17 cellular contexts compared by ENCODE assay signal in genomic region chr16:30667361-30667905, GRCh38.
"Had no signal": no experiment of that assay in that cellular context is flagged by ENCODE, and none has a peak within 500 bp of the region (broad histone marks: within the 10 kb centered on the region; RNA-seq: fewer than 3 reads in every experiment).

No MANE protein-coding gene starts in this region.

- DNase-seq: activated CD4-positive, CD25-positive, alpha-beta regulatory T cell treated with anti-CD3 and anti-CD28 coated beads, Interleukin-2, amount 50 U/mL, for 72 hours; activated effector memory CD4-positive, alpha-beta T cell treated with Interleukin-2 at 50 U/mL for 16 hours; activated T-cell treated with anti-CD3 and anti-CD28 coated beads, Interleukin-2, amount 50 U/mL, for 1 hour; aorta; cerebellar nuclear complex; effector memory CD8-positive, alpha-beta T cell; gastrocnemius medialis; heart right ventricle; left cardiac atrium; lower lobe of right lung; nucleus accumbens; stimulated activated CD4-positive, alpha-beta T cell treated with anti-CD3 and anti-CD28 coated beads, Interleukin-4, amount 100 ng/mL, for 24 hours; stomach; testis had no signal

- H3K9me3 Mint-ChIP-seq: dendritic cell treated with granulocyte-macrophage colony-stimulating factor and Interleukin-4, amounts not matched to agents 40 ng/mL and 50 ng/mL, for 4 days; effector memory CD8-positive, alpha-beta T cell had no signal

- H3K4me3 ChIP-seq: gastrocnemius medialis, heart right ventricle, lower lobe of right lung, right atrium auricular region, skin epidermis, stomach, testis had no signal

- H3K27me3 Mint-ChIP-seq: dendritic cell treated with granulocyte-macrophage colony-stimulating factor and Interleukin-4, amounts not matched to agents 40 ng/mL and 50 ng/mL, for 4 days; effector memory CD8-positive, alpha-beta T cell had no signal

- H3K27ac ChIP-seq: heart right ventricle, lower lobe of right lung, right atrium auricular region, stomach, testis had no signal

- H3K27me3 ChIP-seq: gastrocnemius medialis, heart right ventricle, right atrium auricular region, stomach, testis had no signal

- H3K4me3 Mint-ChIP-seq: dendritic cell treated with granulocyte-macrophage colony-stimulating factor and Interleukin-4, amounts not matched to agents 40 ng/mL and 50 ng/mL, for 4 days; effector memory CD8-positive, alpha-beta T cell had no signal

- ATAC-seq: effector memory CD8-positive, alpha-beta T cell; left cardiac atrium; lower lobe of right lung had no signal

- H3K27ac Mint-ChIP-seq: dendritic cell treated with granulocyte-macrophage colony-stimulating factor and Interleukin-4, amounts not matched to agents 40 ng/mL and 50 ng/mL, for 4 days had no signal

- H3K4me1 ChIP-seq: gastrocnemius medialis had no signal

- H3K9me3 ChIP-seq: gastrocnemius medialis, heart right ventricle, lower lobe of right lung, right atrium auricular region, stomach, testis had no signal
